8 cellular contexts compared by ENCODE assay signal in genomic region chr12:95820096-95820703, GRCh38. TPM values are rescaled to one million over a fixed set of nuclear protein-coding genes. Genes with fewer than 3 reads are reported as not detected.
DNase-seq lines count a peak whose midpoint lies in the region; ATAC-seq and TF ChIP-seq lines count a peak whose summit lies in the region.

No MANE protein-coding gene starts in this region.

- no peaks in the 10 kb centered on the region for H3K4me1 ChIP-seq in adrenal gland (replicated peaks in 1 of 2)

- peaks cover 21% of the 10 kb centered on the region for H3K27me3 Mint-ChIP-seq in stimulated activated naive CD8-positive, alpha-beta T cell treated with anti-CD3 and anti-CD28 coated beads, Interleukin-15, amount 100 ng/mL, for 72 hours

- no peak overlapping the region for H3K27ac Mint-ChIP-seq in stimulated activated naive CD8-positive, alpha-beta T cell treated with anti-CD3 and anti-CD28 coated beads, Interleukin-15, amount 100 ng/mL, for 72 hours

- no peaks in the 10 kb centered on the region for H3K4me1 Mint-ChIP-seq in stimulated activated naive CD8-positive, alpha-beta T cell treated with anti-CD3 and anti-CD28 coated beads, Interleukin-15, amount 100 ng/mL, for 72 hours

- TF ChIP-seq POLR2A in adrenal gland (IDR thresholded peaks at IDR 0.05) = no peak

- intact Hi-C loops in adrenal gland (cut with DNase I) = no loop called here

- TF ChIP-seq CTCF in GM06990 (IDR thresholded peaks at IDR 0.05; ENCODE audit: insufficient read depth, low read length, poor library complexity, severe bottlenecking) (peak; percentile 32), adrenal gland (IDR thresholded peaks at IDR 0.05) (peak; percentile 27 to 73 (median 63))

- DNase-seq in GM06990 (ENCODE audit: extremely low read depth, insufficient read length) (no peak), NCI-H1417 treated with DMSO at 0.1 percent for 48 hours (lab: John Stamatoyannopoulos, UW) (peak; percentile 28), adrenal gland (peak; percentile 32 to 77 (median 61)), kidney glomerular epithelial cell (lab: John Stamatoyannopoulos, UW) (peak; percentile 81), cerebellar nuclear complex (lab: John Stamatoyannopoulos, UW) (no peak)
- no peak for DNase-seq in effector CD8-positive, alpha-beta T cell (lab: John Stamatoyannopoulos, UW)
- no peak for DNase-seq in stimulated activated naive CD8-positive, alpha-beta T cell treated with anti-CD3 and anti-CD28 coated beads, Interleukin-15, amount 100 ng/mL, for 72 hours

- 0% methylated on average over 1 of the region's 1 CpG for WGBS in adrenal gland, 4 donors

- H3K27me3 ChIP-seq in GM06990 (replicated peaks; ENCODE audit: control insufficient read depth, insufficient read depth, low read length) (no peaks in the 10 kb centered on the region; the same call in 1 of the 2 replicates), adrenal gland (no peaks in the 10 kb centered on the region)

- no peak overlapping the region for H3K27ac ChIP-seq in adrenal gland

- H3K9me3 Mint-ChIP-seq in stimulated activated naive CD8-positive, alpha-beta T cell treated with anti-CD3 and anti-CD28 coated beads, Interleukin-15, amount 100 ng/mL, for 72 hours = no peaks in the 10 kb centered on the region

- H3K4me3 Mint-ChIP-seq in stimulated activated naive CD8-positive, alpha-beta T cell treated with anti-CD3 and anti-CD28 coated beads, Interleukin-15, amount 100 ng/mL, for 72 hours = no peak overlapping the region

- H3K4me3 ChIP-seq in GM06990 (replicated peaks; ENCODE audit: low read depth, low read length) = no peak overlapping the region
- H3K4me3 ChIP-seq in adrenal gland = no peak overlapping the region

- H3K36me3 ChIP-seq in GM06990 (ENCODE audit: control insufficient read depth, insufficient read depth, low read length) (no peaks in the 10 kb centered on the region), adrenal gland (replicated peaks in 1 of 2) (no peaks in the 10 kb centered on the region)

- no peak for ATAC-seq in GM19324 (IDR thresholded peaks at IDR 0.05; ENCODE audit: low FRiP score, unreplicated experiment)
- ATAC-seq in stimulated activated naive CD8-positive, alpha-beta T cell treated with anti-CD3 and anti-CD28 coated beads, Interleukin-15, amount 100 ng/mL, for 72 hours = no peak

- no peaks in the 10 kb centered on the region for H3K9me3 ChIP-seq in adrenal gland (replicated peaks in 1 of 3)

RNA-seq across cellular contexts. Expression of gene NTN4, which starts 29.6 kb away (rescaled TPM):
- 10 to 100 TPM; 10.4 to 62.5 (median 44.2) TPM for total RNA-seq in adrenal gland
- polyA plus RNA-seq in adrenal gland = 10 to 100 TPM; 10.1 to 17.2 (median 15.6) TPM

RNA-seq across cellular contexts. Expression of gene SNRPF, which starts 38.6 kb away (rescaled TPM):
- total RNA-seq in adrenal gland = 10 to 100 TPM in 4 of 8 donors, 1 to 10 TPM in 4; 3.4 to 20.7 (median 10.7) TPM
- 10 to 100 TPM; 44.5 to 64.3 (median 59.3) TPM for polyA plus RNA-seq in adrenal gland

Comparison
In these comparisons a context has a peak if more than half of its experiments do, and no peak if none do; other contexts are left out.
1. DNase-seq: peak in NCI-H1417 treated with DMSO at 0.1 percent for 48 hours (single experiment), adrenal gland (7 of 7) and kidney glomerular epithelial cell (single experiment); none in GM06990 (single experiment), cerebellar nuclear complex (0 of 2), effector CD8-positive, alpha-beta T cell (single experiment) and stimulated activated naive CD8-positive, alpha-beta T cell treated with anti-CD3 and anti-CD28 coated beads, Interleukin-15, amount 100 ng/mL, for 72 hours (0 of 2).